Comparison of ENCODE assay signal across 6 cellular contexts in genomic region chr4:78446607-78447006, GRCh38.
"Had no signal": no experiment of that assay in that cellular context is flagged by ENCODE, and none has a peak within 500 bp of the region (broad histone marks: within the 10 kb centered on the region; RNA-seq: fewer than 3 reads in every experiment).

No MANE protein-coding gene starts in this region.

- DNase-seq: GM23248, GOT3, H7, HFFc6 had no signal

- ATAC-seq: HCT116, HepG2 had no signal
